1 cellular context compared by ENCODE assay signal in genomic region chr19:39411832-39412099, GRCh38.
TF ChIP-seq lines count a peak whose summit lies in the region.

No MANE protein-coding gene starts in this region.

TF ChIP-seq in GM12878, 131 proteins besides CTCF, POLR2A, EP300 and RAD21 (continues in another document):
- no peak for TF ChIP-seq BHLHE40 (IDR thresholded peaks at IDR 0.05; ENCODE audit: borderline replicate concordance in 1 of 2, low read depth in 2 of 2, low read length in 1 of 2)
- TF ChIP-seq MTA3 (IDR thresholded peaks at IDR 0.05; ENCODE audit: borderline replicate concordance, low read length): no peak
- TF ChIP-seq BACH1 (IDR thresholded peaks at IDR 0.05; ENCODE audit: borderline replicate concordance): no peak; the same call in 1 of the 2 replicates
- TF ChIP-seq SMAD1 (IDR thresholded peaks at IDR 0.05; ENCODE audit: low read depth, partially characterized antibody): no peak
- TF ChIP-seq ZNF24 (IDR thresholded peaks at IDR 0.05): no peak
- TF ChIP-seq TARDBP (IDR thresholded peaks at IDR 0.05; ENCODE audit: borderline replicate concordance): no peak
- no peak for TF ChIP-seq NR2C1 (IDR thresholded peaks at IDR 0.05)
- no peak for TF ChIP-seq CBX5 (IDR thresholded peaks at IDR 0.05; ENCODE audit: low read depth)
- TF ChIP-seq USF2 (IDR thresholded peaks at IDR 0.05; ENCODE audit: borderline replicate concordance, low read depth, low read length): no peak
- no peak for TF ChIP-seq CEBPB (IDR thresholded peaks at IDR 0.05; ENCODE audit: borderline replicate concordance in 1 of 2, low read depth in 2 of 2, low read length in 2 of 2)
- TF ChIP-seq PAX5 (IDR thresholded peaks at IDR 0.05; ENCODE audit: borderline replicate concordance, low read depth, low read length): 0 out of 2 replicates have a peak, but pooled peaks have one; percentile 17
- TF ChIP-seq SPI1 (IDR thresholded peaks at IDR 0.05; ENCODE audit: borderline replicate concordance, insufficient read depth, low read depth, low read length): no peak
- TF ChIP-seq BRCA1 (IDR thresholded peaks at IDR 0.05; ENCODE audit: low read depth, low read length): no peak
- TF ChIP-seq ASH2L (IDR thresholded peaks at IDR 0.05; ENCODE audit: borderline replicate concordance, low read depth): no peak
- TF ChIP-seq USF1 (IDR thresholded peaks at IDR 0.05; ENCODE audit: borderline replicate concordance, extremely low read length, insufficient read depth, low read depth, low read length): no peak
- no peak for TF ChIP-seq DPF2 (IDR thresholded peaks at IDR 0.05)
- no peak for TF ChIP-seq RELA (IDR thresholded peaks at IDR 0.05; ENCODE audit: borderline replicate concordance, partially characterized antibody)
- no peak for TF ChIP-seq CREB1 (IDR thresholded peaks at IDR 0.05; ENCODE audit: low read depth)
- TF ChIP-seq MYC (IDR thresholded peaks at IDR 0.05; ENCODE audit: insufficient read depth, insufficient read length, insufficient replicate concordance, low read length, severe bottlenecking): no peak
- no peak for TF ChIP-seq NFYA (IDR thresholded peaks at IDR 0.05; ENCODE audit: borderline replicate concordance, low read depth, low read length)
- TF ChIP-seq ZZZ3 (IDR thresholded peaks at IDR 0.05; ENCODE audit: control insufficient read depth, insufficient read length, low read depth): no peak
- TF ChIP-seq TCF7 (IDR thresholded peaks at IDR 0.05; ENCODE audit: borderline replicate concordance): peak; percentile 28; the same call in 1 of the 2 replicates
- no peak for TF ChIP-seq IRF5 (IDR thresholded peaks at IDR 0.05; ENCODE audit: borderline replicate concordance)
- TF ChIP-seq EED (IDR thresholded peaks at IDR 0.05; ENCODE audit: low read depth): no peak
- 0 out of 2 replicates have a peak, but pooled peaks have one; percentile 8 for TF ChIP-seq ZBED1 (IDR thresholded peaks at IDR 0.05; ENCODE audit: borderline replicate concordance)
- TF ChIP-seq ZNF592 (IDR thresholded peaks at IDR 0.05): 0 out of 2 replicates have a peak, but pooled peaks have one; percentile 34
- 0 out of 2 replicates have a peak, but pooled peaks have one; percentile 7 for TF ChIP-seq ZBTB4 (CRISPR knock-in tag; IDR thresholded peaks at IDR 0.05)
- no peak for TF ChIP-seq EZH2 (IDR thresholded peaks at IDR 0.05; ENCODE audit: borderline replicate concordance, control insufficient read depth, low read depth, low read length)
- no peak for TF ChIP-seq CHD2 (IDR thresholded peaks at IDR 0.05; ENCODE audit: borderline replicate concordance, low read depth, low read length)
- no peak for TF ChIP-seq ATF2 (IDR thresholded peaks at IDR 0.05; ENCODE audit: low read length)
- no peak for TF ChIP-seq ESRRA (IDR thresholded peaks at IDR 0.05; ENCODE audit: low read length)
- no peak for TF ChIP-seq BMI1 (IDR thresholded peaks at IDR 0.05; ENCODE audit: borderline replicate concordance)
- TF ChIP-seq MLLT1 (IDR thresholded peaks at IDR 0.05): no peak
- no peak for TF ChIP-seq ZNF384 (IDR thresholded peaks at IDR 0.05; ENCODE audit: borderline replicate concordance, low read depth, low read length)
- no peak for TF ChIP-seq CUX1 (IDR thresholded peaks at IDR 0.05; ENCODE audit: insufficient replicate concordance, low read depth, low read length)
